ENCODE assay signal across 22 cellular contexts in genomic region chr1:219420913-219421312, GRCh38.
"Had no signal": no experiment of that assay in that cellular context is flagged by ENCODE, and none has a peak within 500 bp of the region (broad histone marks: within the 10 kb centered on the region; RNA-seq: fewer than 3 reads in every experiment).

No MANE protein-coding gene starts in this region.

- FAIRE-seq: HTR-8/SVneo, RCC 7860 had no signal

- H3K9me3 ChIP-seq: SJSA1 had no signal

- H3K27me3 ChIP-seq: SJSA1 had no signal

- H3K36me3 ChIP-seq: SJSA1 had no signal

- DNase-seq: KBM-7, MV-4-11, NCI-H1048, NCI-H1105, NCI-H1417, NCI-H1436 treated with DMSO at 0.1 percent for 48 hours, NCI-H1694, NCI-H1930, NCI-H2081, NCI-H2107, NCI-H2227 treated with DMSO at 0.1 percent for 48 hours, NCI-H524, NCI-H69, NCI-H774, Right ventricle myocardium superior, RPMI8226, SIG-M5 had no signal

- H3K27ac ChIP-seq: HL-60, SJSA1, SK-N-MC had no signal

- H3K4me3 ChIP-seq: SJSA1, SK-N-MC had no signal
